In the genomic region with DNA sequence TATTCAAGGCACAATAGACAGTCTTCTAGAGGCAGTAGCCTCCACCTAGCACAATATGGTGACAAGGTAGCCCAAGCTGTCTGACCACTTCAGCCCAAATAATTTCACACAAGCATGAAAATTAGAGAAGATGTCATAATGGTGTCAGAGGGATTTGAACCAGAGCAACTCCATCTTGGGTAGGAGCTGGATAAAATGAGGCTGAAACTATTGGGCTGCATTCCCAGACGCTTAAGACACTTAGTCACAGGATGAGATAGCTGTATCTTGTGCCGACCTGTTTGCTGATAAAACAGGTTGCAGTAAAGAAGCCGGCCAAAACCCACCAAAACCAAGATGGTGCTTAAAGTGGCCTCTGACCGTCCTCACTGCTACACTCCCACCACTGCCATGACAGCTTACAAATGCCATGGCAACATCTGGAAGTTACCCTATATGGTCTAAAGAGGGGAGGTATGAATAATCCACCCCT, we compare ENCODE assay signal across 20 cellular contexts.
DNase-seq lines count a peak whose midpoint lies in the region; ATAC-seq, FAIRE-seq and TF ChIP-seq lines count a peak whose summit lies in the region.
"Had no signal": no experiment of that assay in that cellular context is flagged by ENCODE, and none has a peak within 500 bp of the region (broad histone marks: within the 10 kb centered on the region; RNA-seq: fewer than 3 reads in every experiment).

No MANE protein-coding gene starts in this region.

- intact Hi-C loops in left lung (cut with DNase I) = no loop called here
- intact Hi-C loops in adrenal gland (cut with DNase I) = no loop called here

- 62 to 70% (median 67%) methylated on average over 4 of the region's 4 CpGs for WGBS in adrenal gland, 4 donors

- H3K9me3 ChIP-seq in left lung = peaks cover 0 to 7% of the 10 kb centered on the region in 2 donors
- H3K9me3 ChIP-seq in adrenal gland (replicated peaks in 1 of 3) = no peaks in the 10 kb centered on the region
- H3K9me3 ChIP-seq: SK-N-SH had no signal

- H3K4me1 ChIP-seq in left lung (no peaks in the 10 kb centered on the region), adrenal gland (replicated peaks in 1 of 2) (no peaks in the 10 kb centered on the region)

- no peak overlapping the region for H3K4me3 ChIP-seq in bronchial epithelial cell (ENCODE audit: low read depth, low read length)
- H3K4me3 ChIP-seq in left lung = no peak overlapping the region
- no peak overlapping the region for H3K4me3 ChIP-seq in adrenal gland
- H3K4me3 ChIP-seq: GM12878 had no signal

- no peaks in the 10 kb centered on the region for H3K27me3 ChIP-seq in bronchial epithelial cell (ENCODE audit: control insufficient read depth, insufficient read depth, low read length)
- H3K27me3 ChIP-seq in left lung = no peaks in the 10 kb centered on the region
- no peaks in the 10 kb centered on the region for H3K27me3 ChIP-seq in adrenal gland

- TF ChIP-seq CTCF in bronchial epithelial cell (IDR thresholded peaks at IDR 0.05; ENCODE audit: insufficient read depth, low read length, severe bottlenecking) = no peak
- no peak for TF ChIP-seq CTCF in left lung (IDR thresholded peaks at IDR 0.05)
- no peak for TF ChIP-seq CTCF in adrenal gland (IDR thresholded peaks at IDR 0.05)

- no peak for FAIRE-seq in bronchial epithelial cell (lab: Jason Lieb, UNC)
- FAIRE-seq: GM12878, GM18507 had no signal

- H3K36me3 ChIP-seq in bronchial epithelial cell (ENCODE audit: control insufficient read depth, insufficient read depth, low read length) = no peaks in the 10 kb centered on the region
- no peaks in the 10 kb centered on the region for H3K36me3 ChIP-seq in left lung
- H3K36me3 ChIP-seq in adrenal gland (replicated peaks in 1 of 2) = no peaks in the 10 kb centered on the region

- DNase-seq in A172 (ENCODE audit: low spot score) (peak; percentile 80), M059J (ENCODE audit: low read depth) (peak; percentile 61), bronchial epithelial cell (ENCODE audit: low read depth) (peak; percentile 50), kidney tubule cell (ENCODE audit: low spot score) (peak; percentile 41), left lung (no peak), anterior cingulate cortex (lab: John Stamatoyannopoulos, UW) (no peak), DMS53 treated with DMSO at 0.1 percent for 48 hours (lab: John Stamatoyannopoulos, UW; ENCODE audit: unreplicated experiment) (no peak), adrenal gland (no peak)
- DNase-seq: 8988T, DMS53, NCI-H1048, NCI-H146, NCI-H345, NCI-H69, PC-3, SK-N-SH had no signal

- no peak overlapping the region for H3K27ac ChIP-seq in left lung
- H3K27ac ChIP-seq in adrenal gland = no peak overlapping the region
- H3K27ac ChIP-seq: C4-2B had no signal

- no peak for ATAC-seq in left lung
- ATAC-seq: GM12878, PC-3, Right ventricle myocardium inferior had no signal

- TF ChIP-seq POLR2A in adrenal gland (IDR thresholded peaks at IDR 0.05) = no peak

Comparison
In these comparisons a context has a peak if more than half of its experiments do, and no peak if none do; other contexts are left out.
1. DNase-seq: peak in A172 (single experiment), M059J (single experiment), bronchial epithelial cell (single experiment) and kidney tubule cell (single experiment); none in left lung (0 of 2), anterior cingulate cortex (0 of 58), DMS53 treated with DMSO at 0.1 percent for 48 hours (single experiment) and adrenal gland (0 of 7).